1 cellular context compared by ENCODE assay signal in the genomic region with DNA sequence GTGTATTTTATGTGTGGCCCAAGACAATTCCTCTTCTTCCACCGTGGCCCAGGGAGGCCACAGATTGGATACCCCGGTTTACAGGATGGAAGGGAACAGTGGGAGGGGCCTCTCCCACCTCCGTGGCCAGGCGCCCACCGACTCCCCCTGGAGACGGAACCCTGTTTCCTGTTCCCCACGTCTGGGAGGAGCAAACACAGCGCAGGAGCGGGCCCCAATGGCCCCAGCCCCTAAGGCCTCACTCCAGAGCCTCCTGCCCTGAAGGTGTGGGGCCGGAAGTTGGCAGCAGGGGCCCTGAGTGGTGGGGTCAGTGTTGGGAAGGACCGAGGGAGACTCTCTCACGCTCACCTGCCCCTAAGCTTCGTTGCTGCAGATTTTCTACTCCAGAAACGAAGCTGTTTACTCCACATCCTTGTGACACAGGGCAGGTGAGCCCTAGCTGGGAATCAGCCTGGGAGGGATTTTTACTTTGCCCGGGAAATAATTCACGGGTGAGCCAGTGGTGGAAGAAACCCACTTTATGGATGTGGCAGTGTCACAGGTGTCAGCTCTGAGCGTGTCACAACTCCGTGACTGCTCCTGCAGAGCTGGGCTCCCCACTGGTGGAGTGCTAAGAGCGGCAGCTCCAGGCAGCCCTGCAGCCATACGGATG.
TF ChIP-seq lines count a peak whose summit lies in the region.

No MANE protein-coding gene starts in this region.

TF ChIP-seq in K562, 482 proteins besides CTCF, POLR2A, EP300 and RAD21 (continued from another document):
- TF ChIP-seq POLR2AphosphoS5 (IDR thresholded peaks at IDR 0.05; ENCODE audit: control insufficient read depth, insufficient read depth, low read depth, low read length) = peak; percentile 71
- TF ChIP-seq POLR2G (IDR thresholded peaks at IDR 0.05; ENCODE audit: low read depth, low read length) = peak; percentile 66
- peak; percentile 69 for TF ChIP-seq TBP (optimal IDR thresholded peaks at IDR 0.05; ENCODE audit: low read depth, low read length)
- 0 out of 2 replicates have a peak, but pooled peaks have one; percentile 46 for TF ChIP-seq ZBED1 (IDR thresholded peaks at IDR 0.05)
- TF ChIP-seq CBX1 (IDR thresholded peaks at IDR 0.05; ENCODE audit: low read depth) = peak; percentile 49; the same call in 1 of the 2 replicates
- TF ChIP-seq KAT2B (IDR thresholded peaks at IDR 0.05; ENCODE audit: low read depth, low read length) = no peak
- no peak for TF ChIP-seq THAP12 (CRISPR knock-in tag; IDR thresholded peaks at IDR 0.05)
- no peak for TF ChIP-seq MGA (IDR thresholded peaks at IDR 0.05)
- peak; percentile 64 for TF ChIP-seq RBFOX2 (IDR thresholded peaks at IDR 0.05; ENCODE audit: low read depth, low read length)
